8 cellular contexts compared by ENCODE assay signal in the genomic region with DNA sequence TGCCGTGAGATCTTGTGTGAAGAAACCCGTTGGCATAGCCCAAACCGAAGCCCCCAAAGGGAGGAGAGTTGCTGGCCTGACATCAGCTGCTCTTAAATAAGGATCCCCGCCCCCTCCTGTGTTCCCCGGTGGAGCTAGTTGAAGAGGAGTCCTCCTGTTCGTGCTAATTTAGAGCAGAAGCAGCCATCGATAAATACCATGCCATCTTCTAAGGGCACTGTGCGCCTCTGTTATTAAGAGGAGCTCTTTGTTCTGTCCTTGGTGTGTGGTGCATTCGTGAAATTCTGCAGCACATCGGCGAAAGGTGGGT. TPM values are rescaled to one million over a fixed set of nuclear protein-coding genes. Genes with fewer than 3 reads are reported as not detected.
DNase-seq lines count a peak whose midpoint lies in the region; ATAC-seq, FAIRE-seq and TF ChIP-seq lines count a peak whose summit lies in the region.

No MANE protein-coding gene starts in this region.

- peaks cover 40% of the 10 kb centered on the region for H3K4me1 Mint-ChIP-seq in CD14-positive monocyte
- peaks cover 41% of the 10 kb centered on the region for H3K4me1 Mint-ChIP-seq in WTC11

- H3K27ac Mint-ChIP-seq in CD14-positive monocyte (peak overlapping the region in 6 of 7 donors; percentile 35 to 96 (median 92)), WTC11 (peak overlapping the region; percentile 99)

- CTCF ChIA-PET in WTC11 (lab: Charles Lee), result interaction anchor here (0.5 to 1.7 kb wide), 11 partner anchors 9 to 520 kb away, joined by 3 to 20 read pairs (median 4); no protein-coding TSS in a partner anchor

- intact Hi-C loops in CD14-positive monocyte (cut with micrococcal nuclease), result loop anchor here in 1 of 2 donors (5.0 kb wide), 1 partner anchor 76 kb away; the partner anchor contains the start of gene NUP42

- ATAC-seq in WTC11, result peak; percentile 33

- H3K4me3 Mint-ChIP-seq in CD14-positive monocyte (peak overlapping the region; percentile 95 to 98), WTC11 (peak overlapping the region; percentile 98)

- TF ChIP-seq CTCF in CD14-positive monocyte (IDR thresholded peaks at IDR 0.05) (no peak), HL-60 (IDR thresholded peaks at IDR 0.05; ENCODE audit: insufficient read depth, low read length) (no peak), WTC11 (IDR thresholded peaks at IDR 0.05) (no peak), foreskin fibroblast (IDR thresholded peaks at IDR 0.05; ENCODE audit: low read depth, low read length) (no peak)

- H3K27me3 ChIP-seq in HL-60 (ENCODE audit: insufficient read depth, poor library complexity, severe bottlenecking), result no peaks in the 10 kb centered on the region

- H3K4me3 ChIP-seq in HL-60 (replicated peaks; ENCODE audit: insufficient read depth, low read length), result peak overlapping the region; percentile 100
- H3K4me3 ChIP-seq in foreskin fibroblast (ENCODE audit: low read depth in 1 of 2, low read length in 2 of 2), result peak overlapping the region; percentile 78 to 98

- H3K27me3 Mint-ChIP-seq in CD14-positive monocyte (ENCODE audit: low read depth in 3 of 3), result peaks cover 0 to 2% (median 2%) of the 10 kb centered on the region in 3 donors
- H3K27me3 Mint-ChIP-seq in WTC11 (ENCODE audit: low read depth), result no peaks in the 10 kb centered on the region

- H3K27ac ChIP-seq in HL-60 (replicated peaks), result peak overlapping the region; percentile 90

- POLR2A ChIA-PET in WTC11 (lab: Charles Lee), result interaction anchor here (0.8 to 2.0 kb wide), 6 partner anchors 9 to 284 kb away, joined by 3 to 30 read pairs (median 5); partner anchors contain the start of genes NUP42 and TOMM7

- H3K9me3 Mint-ChIP-seq in CD14-positive monocyte, result no peaks in the 10 kb centered on the region
- H3K9me3 Mint-ChIP-seq in WTC11, result peaks cover 14% of the 10 kb centered on the region

- no peak for DNase-seq in CD14-positive monocyte (ENCODE audit: low spot score)
- peak; percentile 6 for DNase-seq in GM19240 (ENCODE audit: insufficient read length, low spot score)
- DNase-seq in HL-60 (ENCODE audit: low read depth in 1 of 2, low spot score in 1 of 2), result no peak
- DNase-seq in WTC11 (ENCODE audit: low spot score), result no peak
- no peak for DNase-seq in foreskin fibroblast
- peak; percentile 31 for DNase-seq in occipital lobe (lab: John Stamatoyannopoulos, UW)
- DNase-seq in GDM1 (lab: John Stamatoyannopoulos, UW), result no peak
- DNase-seq in HTR-8/SVneo (ENCODE audit: insufficient read length, low spot score), result no peak

- no peak for FAIRE-seq in HTR-8/SVneo (lab: Jason Lieb, UNC)

- H3K36me3 Mint-ChIP-seq in CD14-positive monocyte (no peaks in the 10 kb centered on the region), WTC11 (peaks cover 16% of the 10 kb centered on the region)

TF ChIP-seq in WTC11, 78 proteins besides CTCF, POLR2A, EP300 and RAD21:
- 0 out of 2 replicates have a peak, but pooled peaks have one; percentile 6 for TF ChIP-seq EMX1 (CRISPR knock-in tag; IDR thresholded peaks at IDR 0.05)
- no peak for TF ChIP-seq AR (CRISPR knock-in tag; IDR thresholded peaks at IDR 0.05)

RNA-seq across cellular contexts. Expression of gene KLHL7, which starts 0.9 kb away (rescaled TPM):
- 10 to 100 TPM; 17.4 to 21.0 TPM for polyA plus RNA-seq in CD14-positive monocyte
- total RNA-seq in WTC11 (2021) (65.9 to 82.1 TPM (median 69.2 TPM) in 3 replicates), occipital lobe (93.7 TPM)

Comparison
In these comparisons a context has a peak if more than half of its experiments do, and no peak if none do; other contexts are left out.
1. DNase-seq: peak in GM19240 (single experiment) and occipital lobe (single experiment); none in CD14-positive monocyte (single experiment), HL-60 (0 of 2), WTC11 (single experiment), foreskin fibroblast (0 of 2), GDM1 (single experiment) and HTR-8/SVneo (single experiment).